Comparison of ENCODE assay signal across 8 cellular contexts in genomic region chr6:10695086-10695657, GRCh38. TPM values are rescaled to one million over a fixed set of nuclear protein-coding genes. Genes with fewer than 3 reads are reported as not detected.
A peak's percentile ranks its signal among the peaks of the same experiment; 100 is the strongest.
DNase-seq lines count a peak whose midpoint lies in the region; ATAC-seq and TF ChIP-seq lines count a peak whose summit lies in the region.

No MANE protein-coding gene starts in this region.

- peaks cover 27% of the 10 kb centered on the region for H3K4me1 Mint-ChIP-seq in T-helper 1 cell treated with Interleukin-12 subunit alpha and Interleukin-12 subunit beta and Interleukin-4 antibody, amounts not matched to agents 30 μg/mL and 1 μg/mL, for 36 hours (ENCODE audit: low read depth)
- peaks cover 21% of the 10 kb centered on the region for H3K4me1 Mint-ChIP-seq in activated T-helper 2 cell treated with anti-CD3 and anti-CD28 coated beads, Interferon-gamma antibody, Interleukin-2, Interleukin-4, amounts not matched to agents 10 μg/mL and 5 μg/mL and 100 μg/mL, durations not matched to agents 14 hours and 24 hours and 36 hours (ENCODE audit: low read depth)

- no peak for TF ChIP-seq CTCF in suprapubic skin (IDR thresholded peaks at IDR 0.05)

- H3K9me3 Mint-ChIP-seq in T-helper 1 cell treated with Interleukin-12 subunit alpha and Interleukin-12 subunit beta and Interleukin-4 antibody, amounts not matched to agents 30 μg/mL and 1 μg/mL, for 36 hours, result no peaks in the 10 kb centered on the region
- H3K9me3 Mint-ChIP-seq in activated T-helper 2 cell treated with anti-CD3 and anti-CD28 coated beads, Interferon-gamma antibody, Interleukin-2, Interleukin-4, amounts not matched to agents 10 μg/mL and 5 μg/mL and 100 μg/mL, durations not matched to agents 14 hours and 24 hours and 36 hours, result no peaks in the 10 kb centered on the region

- H3K36me3 ChIP-seq in suprapubic skin, result peaks cover 20% of the 10 kb centered on the region

- intact Hi-C loops in activated T-helper 2 cell treated with anti-CD3 and anti-CD28 coated beads, Interferon-gamma antibody, Interleukin-2, Interleukin-4, amounts not matched to agents 10 μg/mL and 5 μg/mL and 100 μg/mL, durations not matched to agents 14 hours and 24 hours and 36 hours (cut with micrococcal nuclease), result loop anchor here (2.0 kb wide), 1 partner anchor 106 kb away; no protein-coding TSS in a partner anchor

- H3K4me3 ChIP-seq in iPS-18c (ENCODE audit: insufficient read depth, low read depth, low read length) (peak overlapping the region; percentile 97), suprapubic skin (peak overlapping the region; percentile 91)

- TF ChIP-seq POLR2A in suprapubic skin (IDR thresholded peaks at IDR 0.05), result no peak

- H3K4me1 ChIP-seq in suprapubic skin, result peaks cover 39% of the 10 kb centered on the region

- no peaks in the 10 kb centered on the region for H3K27me3 Mint-ChIP-seq in T-helper 1 cell treated with Interleukin-12 subunit alpha and Interleukin-12 subunit beta and Interleukin-4 antibody, amounts not matched to agents 30 μg/mL and 1 μg/mL, for 36 hours (ENCODE audit: low read depth)
- H3K27me3 Mint-ChIP-seq in activated T-helper 2 cell treated with anti-CD3 and anti-CD28 coated beads, Interferon-gamma antibody, Interleukin-2, Interleukin-4, amounts not matched to agents 10 μg/mL and 5 μg/mL and 100 μg/mL, durations not matched to agents 14 hours and 24 hours and 36 hours (ENCODE audit: low read depth), result no peaks in the 10 kb centered on the region

- H3K27ac ChIP-seq in suprapubic skin, result peak overlapping the region; percentile 97

- H3K4me3 Mint-ChIP-seq in T-helper 1 cell treated with Interleukin-12 subunit alpha and Interleukin-12 subunit beta and Interleukin-4 antibody, amounts not matched to agents 30 μg/mL and 1 μg/mL, for 36 hours, result peak overlapping the region; percentile 94
- peak overlapping the region; percentile 99 for H3K4me3 Mint-ChIP-seq in activated T-helper 2 cell treated with anti-CD3 and anti-CD28 coated beads, Interferon-gamma antibody, Interleukin-2, Interleukin-4, amounts not matched to agents 10 μg/mL and 5 μg/mL and 100 μg/mL, durations not matched to agents 14 hours and 24 hours and 36 hours (ENCODE audit: low read depth)

- H3K27ac Mint-ChIP-seq in T-helper 1 cell treated with Interleukin-12 subunit alpha and Interleukin-12 subunit beta and Interleukin-4 antibody, amounts not matched to agents 30 μg/mL and 1 μg/mL, for 36 hours, result peak overlapping the region; percentile 99
- H3K27ac Mint-ChIP-seq in activated T-helper 2 cell treated with anti-CD3 and anti-CD28 coated beads, Interferon-gamma antibody, Interleukin-2, Interleukin-4, amounts not matched to agents 10 μg/mL and 5 μg/mL and 100 μg/mL, durations not matched to agents 14 hours and 24 hours and 36 hours, result peak overlapping the region; percentile 100

- no peaks in the 10 kb centered on the region for H3K9me3 ChIP-seq in iPS-18c (ENCODE audit: control insufficient read depth, insufficient read depth, low read length)
- H3K9me3 ChIP-seq in suprapubic skin, result no peaks in the 10 kb centered on the region

- no peak for DNase-seq in T-helper 1 cell
- DNase-seq in activated T-helper 2 cell treated with anti-CD3 and anti-CD28 coated beads, Interferon-gamma antibody, Interleukin-2, Interleukin-4, amounts not matched to agents 10 μg/mL and 5 μg/mL and 100 μg/mL, durations not matched to agents 14 hours and 24 hours and 36 hours (ENCODE audit: low spot score), result no peak
- no peak for DNase-seq in suprapubic skin (ENCODE audit: low spot score in 2 of 2)
- DNase-seq in hippocampal formation (lab: John Stamatoyannopoulos, UW), result no peak
- DNase-seq in foreskin melanocyte, result no peak

- under 1% methylated on average over 17 of the region's 17 CpGs for WGBS in suprapubic skin

- H3K36me3 Mint-ChIP-seq in T-helper 1 cell treated with Interleukin-12 subunit alpha and Interleukin-12 subunit beta and Interleukin-4 antibody, amounts not matched to agents 30 μg/mL and 1 μg/mL, for 36 hours (ENCODE audit: low read depth), result peaks cover 18% of the 10 kb centered on the region
- peaks cover 43% of the 10 kb centered on the region for H3K36me3 Mint-ChIP-seq in activated T-helper 2 cell treated with anti-CD3 and anti-CD28 coated beads, Interferon-gamma antibody, Interleukin-2, Interleukin-4, amounts not matched to agents 10 μg/mL and 5 μg/mL and 100 μg/mL, durations not matched to agents 14 hours and 24 hours and 36 hours (ENCODE audit: low read depth)

- no peak for TF ChIP-seq EP300 in suprapubic skin (IDR thresholded peaks at IDR 0.05)

- ATAC-seq in HG03159 (IDR thresholded peaks at IDR 0.05; ENCODE audit: unreplicated experiment), result no peak

- no peaks in the 10 kb centered on the region for H3K27me3 ChIP-seq in suprapubic skin

RNA-seq across cellular contexts. Expression of gene PAK1IP1, which starts 0.4 kb away (rescaled TPM):
- total RNA-seq in activated T-helper 2 cell treated with anti-CD3 and anti-CD28 coated beads, Interferon-gamma antibody, Interleukin-2, Interleukin-4, amounts not matched to agents 10 μg/mL and 5 μg/mL and 100 μg/mL, durations not matched to agents 14 hours and 24 hours and 36 hours, result 27.9 and 28.8 TPM in 2 replicates
- total RNA-seq in suprapubic skin, result 10 to 100 TPM in 3 of 4 donors, 1 to 10 TPM in 1; 8.8 to 17.5 (median 13.4) TPM

RNA-seq across cellular contexts. Expression of gene C6orf52, which starts 0.8 kb away (rescaled TPM):
- 1.7 and 2.4 TPM in 2 replicates for total RNA-seq in activated T-helper 2 cell treated with anti-CD3 and anti-CD28 coated beads, Interferon-gamma antibody, Interleukin-2, Interleukin-4, amounts not matched to agents 10 μg/mL and 5 μg/mL and 100 μg/mL, durations not matched to agents 14 hours and 24 hours and 36 hours
- total RNA-seq in suprapubic skin, result not detected

RNA-seq across cellular contexts. Expression of gene TMEM14C, which starts 27.7 kb away (rescaled TPM):
- total RNA-seq in activated T-helper 2 cell treated with anti-CD3 and anti-CD28 coated beads, Interferon-gamma antibody, Interleukin-2, Interleukin-4, amounts not matched to agents 10 μg/mL and 5 μg/mL and 100 μg/mL, durations not matched to agents 14 hours and 24 hours and 36 hours, result 61.3 and 65.4 TPM in 2 replicates
- total RNA-seq in suprapubic skin, result 10 to 100 TPM; 63.4 to 76.7 (median 73.7) TPM

RNA-seq across cellular contexts. Expression of gene TMEM14B, which starts 52.4 kb away (rescaled TPM):
- 85.3 and 94.0 TPM in 2 replicates for total RNA-seq in activated T-helper 2 cell treated with anti-CD3 and anti-CD28 coated beads, Interferon-gamma antibody, Interleukin-2, Interleukin-4, amounts not matched to agents 10 μg/mL and 5 μg/mL and 100 μg/mL, durations not matched to agents 14 hours and 24 hours and 36 hours
- total RNA-seq in suprapubic skin, result 10 to 100 TPM; 40.8 to 64.7 (median 45.5) TPM
